In the genomic region with DNA sequence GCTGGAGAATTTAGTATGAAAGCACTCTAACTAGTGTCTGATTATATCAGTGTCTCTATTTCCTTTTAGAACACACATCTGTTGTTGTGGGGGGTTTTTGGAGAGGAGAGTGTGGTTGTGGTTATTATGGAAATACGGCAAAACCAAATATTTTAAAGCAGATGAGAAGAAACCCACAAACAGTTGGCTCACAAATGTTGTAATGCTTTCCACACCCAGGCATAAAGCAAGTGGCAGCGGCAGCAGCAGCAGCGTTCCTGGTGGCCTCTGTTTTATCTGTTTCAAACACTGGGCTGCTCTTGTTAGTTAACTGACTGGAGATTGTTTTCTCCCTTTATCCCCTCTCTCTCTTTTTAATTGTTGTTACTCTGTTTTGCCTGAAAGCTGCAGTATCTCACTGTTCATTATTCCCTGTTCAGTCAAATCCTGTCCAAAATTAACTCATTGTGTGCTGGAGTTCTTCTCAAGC, we compare ENCODE assay signal across 9 cellular contexts.
DNase-seq lines count a peak whose midpoint lies in the region; ATAC-seq and TF ChIP-seq lines count a peak whose summit lies in the region.
"Had no signal": no experiment of that assay in that cellular context is flagged by ENCODE, and none has a peak within 500 bp of the region (broad histone marks: within the 10 kb centered on the region; RNA-seq: fewer than 3 reads in every experiment).

No MANE protein-coding gene starts in this region.

- intact Hi-C loops in tibial artery (cut with DNase I; ENCODE audit: low total_unique reads), result no loop called here
- intact Hi-C loops in activated naive CD4-positive, alpha-beta T cell treated with anti-CD3 and anti-CD28 coated beads for 36 hours (cut with micrococcal nuclease), result no loop called here

- H3K27me3 Mint-ChIP-seq in activated CD8-positive, alpha-beta memory T cell treated with anti-CD3 and anti-CD28 coated beads, Interleukin-2, amount 10 ng/mL, durations not matched to agents 7 days and 5 days, result peaks cover 60% of the 10 kb centered on the region
- H3K27me3 Mint-ChIP-seq in activated naive CD4-positive, alpha-beta T cell treated with anti-CD3 and anti-CD28 coated beads for 36 hours (ENCODE audit: low read depth), result peaks cover 16% of the 10 kb centered on the region

- TF ChIP-seq CTCF in fibroblast of lung (conservative IDR thresholded peaks at IDR 0.05 in 1 of 2, IDR thresholded peaks at IDR 0.05 in 1 of 2; ENCODE audit: low read depth in 1 of 2, low read length in 2 of 2) (peak; percentile 17 to 38), tibial artery (IDR thresholded peaks at IDR 0.05) (peak in 1 of 2 experiments; percentile 25)

- no peaks in the 10 kb centered on the region for H3K79me2 ChIP-seq in fibroblast of lung (ENCODE audit: control insufficient read depth, insufficient read depth, low read length)

- peak overlapping the region; percentile 36 for H3K4me2 ChIP-seq in fibroblast of lung (ENCODE audit: extremely low read depth, insufficient read depth, low read length)

- peak; percentile 56 for DNase-seq in activated CD8-positive, alpha-beta memory T cell treated with anti-CD3 and anti-CD28 coated beads, Interleukin-2, amount 10 ng/mL, durations not matched to agents 7 days and 5 days
- no peak for DNase-seq in activated CD8-positive, alpha-beta memory T cell treated with anti-CD3 and anti-CD28 coated beads, Interleukin-2, amount 50 U/mL, for 48 hours
- DNase-seq in SIG-M5 treated with dmso at 0.1 percent for 504 hours (lab: John Stamatoyannopoulos, UW; ENCODE audit: unreplicated experiment) (peak; percentile 81), fibroblast of lung (ENCODE audit: low read depth in 2 of 2) (peak; percentile 77 to 89), tibial artery (no peak), ureter (ENCODE audit: low spot score) (no peak), NCI-H69 (lab: John Stamatoyannopoulos, UW) (no peak)
- DNase-seq in activated naive CD4-positive, alpha-beta T cell treated with anti-CD3 and anti-CD28 coated beads for 36 hours, result no peak

- H3K4me1 ChIP-seq in fibroblast of lung (ENCODE audit: control insufficient read depth, extremely low read depth, insufficient read depth, low read length) (peaks cover 26% of the 10 kb centered on the region), tibial artery (peaks cover 0 to 98% (median 37%) of the 10 kb centered on the region in 4 donors)

- H3K4me3 ChIP-seq in fibroblast of lung (replicated peaks in 1 of 4; ENCODE audit: control extremely low read depth in 1 of 4, insufficient read depth in 1 of 4, low read depth in 3 of 4, low read length in 4 of 4), result peak overlapping the region in 1 of 4 experiments; percentile 12
- H3K4me3 ChIP-seq in tibial artery, result no peak overlapping the region

- CTCF ChIA-PET in activated CD8-positive, alpha-beta memory T cell treated with anti-CD3 and anti-CD28 coated beads, Interleukin-2, amount 10 ng/mL, durations not matched to agents 7 days and 5 days (lab: Charles Lee), result interaction anchor here (0.8 to 3.0 kb wide), 2 partner anchors 9 to 25 kb away, joined by 3 to 11 read pairs; no protein-coding TSS in a partner anchor
- CTCF ChIA-PET in activated naive CD4-positive, alpha-beta T cell treated with anti-CD3 and anti-CD28 coated beads for 36 hours (lab: Charles Lee), result interaction anchor here (0.7 to 1.0 kb wide), 2 partner anchors 9 to 11 kb away, joined by 3 to 12 read pairs; no protein-coding TSS in a partner anchor

- H3K4me1 Mint-ChIP-seq in activated CD8-positive, alpha-beta memory T cell treated with anti-CD3 and anti-CD28 coated beads, Interleukin-2, amount 10 ng/mL, durations not matched to agents 7 days and 5 days, result peaks cover 19% of the 10 kb centered on the region
- peaks cover 12% of the 10 kb centered on the region for H3K4me1 Mint-ChIP-seq in activated naive CD4-positive, alpha-beta T cell treated with anti-CD3 and anti-CD28 coated beads for 36 hours (ENCODE audit: low read depth)

- H3K27ac ChIP-seq in fibroblast of lung (ENCODE audit: insufficient read depth, low read length), result no peak overlapping the region
- H3K27ac ChIP-seq in tibial artery, result peak overlapping the region; percentile 54 to 75

- H4K20me1 ChIP-seq in fibroblast of lung (ENCODE audit: control insufficient read depth, extremely low read depth, insufficient read depth, low read length), result no peaks in the 10 kb centered on the region

- no peak overlapping the region for H3K4me3 Mint-ChIP-seq in activated CD8-positive, alpha-beta memory T cell treated with anti-CD3 and anti-CD28 coated beads, Interleukin-2, amount 10 ng/mL, durations not matched to agents 7 days and 5 days
- no peak overlapping the region for H3K4me3 Mint-ChIP-seq in activated naive CD4-positive, alpha-beta T cell treated with anti-CD3 and anti-CD28 coated beads for 36 hours

- no peaks in the 10 kb centered on the region for H3K36me3 ChIP-seq in fibroblast of lung (ENCODE audit: control insufficient read depth, insufficient read depth, low read length)
- H3K36me3 ChIP-seq in tibial artery, result no peaks in the 10 kb centered on the region

- no peak overlapping the region for H3K9ac ChIP-seq in fibroblast of lung (ENCODE audit: insufficient read depth, low read length)

- H3K9me3 Mint-ChIP-seq in activated CD8-positive, alpha-beta memory T cell treated with anti-CD3 and anti-CD28 coated beads, Interleukin-2, amount 10 ng/mL, durations not matched to agents 7 days and 5 days (ENCODE audit: low read depth), result no peaks in the 10 kb centered on the region
- H3K9me3 Mint-ChIP-seq in activated naive CD4-positive, alpha-beta T cell treated with anti-CD3 and anti-CD28 coated beads for 36 hours, result no peaks in the 10 kb centered on the region
- H3K9me3 Mint-ChIP-seq: CD8-positive, alpha-beta memory T cell had no signal

- no peaks in the 10 kb centered on the region for H3K27me3 ChIP-seq in fibroblast of lung (ENCODE audit: control insufficient read depth, insufficient read depth, low read length)
- H3K27me3 ChIP-seq in tibial artery, result no peaks in the 10 kb centered on the region

- no peaks in the 10 kb centered on the region for H3K36me3 Mint-ChIP-seq in activated CD8-positive, alpha-beta memory T cell treated with anti-CD3 and anti-CD28 coated beads, Interleukin-2, amount 10 ng/mL, durations not matched to agents 7 days and 5 days
- H3K36me3 Mint-ChIP-seq in activated naive CD4-positive, alpha-beta T cell treated with anti-CD3 and anti-CD28 coated beads for 36 hours (ENCODE audit: low read depth), result no peaks in the 10 kb centered on the region
- H3K36me3 Mint-ChIP-seq: CD8-positive, alpha-beta memory T cell had no signal

- H3K9me3 ChIP-seq in fibroblast of lung (ENCODE audit: control insufficient read depth, insufficient read depth, low read depth, low read length) (no peaks in the 10 kb centered on the region), tibial artery (no peaks in the 10 kb centered on the region)

- H2AFZ ChIP-seq in fibroblast of lung (ENCODE audit: low read length), result no peak overlapping the region

- H3K27ac Mint-ChIP-seq in activated CD8-positive, alpha-beta memory T cell treated with anti-CD3 and anti-CD28 coated beads, Interleukin-2, amount 10 ng/mL, durations not matched to agents 7 days and 5 days, result peak overlapping the region; percentile 39
- H3K27ac Mint-ChIP-seq in activated naive CD4-positive, alpha-beta T cell treated with anti-CD3 and anti-CD28 coated beads for 36 hours, result no peak overlapping the region

- peak; percentile 75 for ATAC-seq in activated CD8-positive, alpha-beta memory T cell treated with anti-CD3 and anti-CD28 coated beads, Interleukin-2, amount 10 ng/mL, durations not matched to agents 7 days and 5 days

Comparison
In these comparisons a context has a peak if more than half of its experiments do, and no peak if none do; other contexts are left out.
1. DNase-seq: peak in activated CD8-positive, alpha-beta memory T cell treated with anti-CD3 and anti-CD28 coated beads, Interleukin-2, amount 10 ng/mL, durations not matched to agents 7 days and 5 days (single experiment), SIG-M5 treated with dmso at 0.1 percent for 504 hours (single experiment) and fibroblast of lung (2 of 2); none in activated CD8-positive, alpha-beta memory T cell treated with anti-CD3 and anti-CD28 coated beads, Interleukin-2, amount 50 U/mL, for 48 hours (single experiment), tibial artery (0 of 2), activated naive CD4-positive, alpha-beta T cell treated with anti-CD3 and anti-CD28 coated beads for 36 hours (single experiment), ureter (single experiment) and NCI-H69 (single experiment).